ENCODE assay signal across 18 cellular contexts in the genomic region with DNA sequence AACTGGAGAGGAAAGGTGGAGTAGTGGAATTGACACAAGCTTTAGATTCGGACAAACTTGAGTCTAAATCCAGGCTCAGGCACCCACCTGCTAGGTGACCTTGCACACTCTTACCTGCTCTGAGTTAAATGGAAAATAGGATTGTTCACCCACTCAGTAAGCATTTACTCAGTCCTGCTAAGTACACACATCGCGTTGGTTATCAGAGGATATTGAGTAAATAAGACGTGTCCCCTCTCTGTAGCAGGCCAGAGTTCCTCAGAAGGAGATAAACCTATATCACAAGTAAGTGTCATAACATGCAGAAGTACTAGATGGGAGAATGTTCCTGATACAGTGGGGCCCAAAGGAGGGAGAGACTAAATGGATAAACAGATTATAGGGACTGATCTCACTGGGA.
DNase-seq lines count a peak whose midpoint lies in the region; ATAC-seq and TF ChIP-seq lines count a peak whose summit lies in the region.
"Had no signal": no experiment of that assay in that cellular context is flagged by ENCODE, and none has a peak within 500 bp of the region (broad histone marks: within the 10 kb centered on the region; RNA-seq: fewer than 3 reads in every experiment).

No MANE protein-coding gene starts in this region.

- H3K9me2 ChIP-seq in SK-N-SH (no peaks in the 10 kb centered on the region), PC-9 (ENCODE audit: insufficient read depth) (no peaks in the 10 kb centered on the region)

- ATAC-seq in SK-N-SH treated with all-trans-retinoic acid at 6 μM for 48 hours, result no peak
- ATAC-seq in HG03469 (IDR thresholded peaks at IDR 0.05; ENCODE audit: unreplicated experiment), result no peak
- ATAC-seq: GM12878; stimulated activated naive CD8-positive, alpha-beta T cell treated with anti-CD3 and anti-CD28 coated beads, Interleukin-15, Interleukin-2, amounts not matched to agents 100 U/mL and 50 U/mL, for 24 hours had no signal

- H3K9ac ChIP-seq in SK-N-SH (no peak overlapping the region; the same call in 1 of the 2 replicates), fibroblast of lung (ENCODE audit: insufficient read depth, low read length) (no peak overlapping the region)
- H3K9ac ChIP-seq: parathyroid adenoma had no signal

- CTCF ChIA-PET in SK-N-SH (lab: Yijun Ruan, JAX), result interaction anchor here (1.3 to 1.6 kb wide), 2 partner anchors 105 to 299 kb away, joined by 5 to 6 read pairs; no protein-coding TSS in a partner anchor
- CTCF ChIA-PET in PC-9 (lab: Charles Lee), result interaction anchor here (0.7 kb wide), 1 partner anchor 289 kb away, joined by 3 read pairs; the partner anchor contains the start of gene RBPJ

- intact Hi-C loops in PC-9 (cut with micrococcal nuclease; ENCODE audit: unreplicated experiment) (no loop called here), transverse colon (cut with DNase I; ENCODE audit: low total_unique reads) (no loop called here), lower leg skin (cut with DNase I; ENCODE audit: low total_unique reads) (no loop called here)

- TF ChIP-seq CTCF in SK-N-SH (IDR thresholded peaks at IDR 0.05) (no peak), PC-9 (conservative IDR thresholded peaks at IDR 0.05) (no peak), fibroblast of lung (conservative IDR thresholded peaks at IDR 0.05 in 1 of 2, IDR thresholded peaks at IDR 0.05 in 1 of 2; ENCODE audit: low read depth in 1 of 2, low read length in 2 of 2) (no peak), transverse colon (IDR thresholded peaks at IDR 0.05) (no peak), lower leg skin (IDR thresholded peaks at IDR 0.05) (no peak)

- no peak for TF ChIP-seq EP300 in SK-N-SH (IDR thresholded peaks at IDR 0.05; ENCODE audit: borderline replicate concordance in 1 of 2, low read depth in 1 of 2, low read length in 1 of 2)
- TF ChIP-seq EP300 in transverse colon (IDR thresholded peaks at IDR 0.05; ENCODE audit: low read depth), result no peak

- H3K79me2 ChIP-seq in SK-N-SH (ENCODE audit: insufficient read depth) (no peaks in the 10 kb centered on the region), PC-9 (ENCODE audit: low read depth) (no peaks in the 10 kb centered on the region), fibroblast of lung (ENCODE audit: control insufficient read depth, insufficient read depth, low read length) (no peaks in the 10 kb centered on the region)
- H3K79me2 ChIP-seq: parathyroid adenoma had no signal

- no TSS peak for BruUV-seq in PC-9 (replicated peaks; lab: Mats Ljungman, UMichigan)

- no peak overlapping the region for H2AFZ ChIP-seq in SK-N-SH (ENCODE audit: low read depth)
- H2AFZ ChIP-seq in PC-9, result no peak overlapping the region
- H2AFZ ChIP-seq in fibroblast of lung (ENCODE audit: low read length), result no peak overlapping the region
- H2AFZ ChIP-seq: parathyroid adenoma had no signal

- 72% methylated on average over 4 of the region's 4 CpGs for WGBS in SK-N-SH (ENCODE audit: low lambda C conversion rate)
- 58 to 67% methylated on average over 4 of the region's 4 CpGs for WGBS in transverse colon (ENCODE audit: low coverage in 1 of 2), 2 donors
- 91 to 96% methylated on average over 4 of the region's 4 CpGs for WGBS in lower leg skin, 2 donors

- no peaks in the 10 kb centered on the region for H3F3A ChIP-seq in SK-N-SH (replicated peaks; ENCODE audit: insufficient read depth)
- peaks cover 5% of the 10 kb centered on the region; the same call in 1 of the 2 replicates for H3F3A ChIP-seq in PC-9 (ENCODE audit: insufficient read depth, low read depth)

- H3K4me3 ChIP-seq in SK-N-SH (ENCODE audit: low read depth in 2 of 2, low read length in 1 of 2) (no peak overlapping the region), PC-9 (no peak overlapping the region), fibroblast of lung (replicated peaks in 1 of 4; ENCODE audit: control extremely low read depth in 1 of 4, insufficient read depth in 1 of 4, low read depth in 3 of 4, low read length in 4 of 4) (no peak overlapping the region), transverse colon (no peak overlapping the region), lower leg skin (ENCODE audit: low read depth, poor library complexity, severe bottlenecking) (no peak overlapping the region)
- H3K4me3 ChIP-seq: GM12878 had no signal

- H3K4me2 ChIP-seq in SK-N-SH (peak overlapping the region; percentile 3; the same call in 1 of the 2 replicates), PC-9 (peak overlapping the region; percentile 23; the same call in 1 of the 2 replicates), fibroblast of lung (ENCODE audit: extremely low read depth, insufficient read depth, low read length) (no peak overlapping the region)

- peaks cover 0 to 6% of the 10 kb centered on the region in 2 experiments; a peak in 1 of 4 replicates for H3K4me1 ChIP-seq in SK-N-SH (ENCODE audit: control insufficient read depth in 1 of 2, insufficient read depth in 2 of 2, low read depth in 1 of 2, low read length in 1 of 2)
- H3K4me1 ChIP-seq in PC-9 (replicated peaks; ENCODE audit: insufficient read depth), result peaks cover 8% of the 10 kb centered on the region; the same call in 1 of the 2 replicates
- H3K4me1 ChIP-seq in fibroblast of lung (ENCODE audit: control insufficient read depth, extremely low read depth, insufficient read depth, low read length), result peaks cover 17% of the 10 kb centered on the region
- H3K4me1 ChIP-seq in transverse colon, result peaks cover 0 to 12% (median 3%) of the 10 kb centered on the region in 4 donors
- H3K4me1 ChIP-seq: parathyroid adenoma had no signal

- in situ Hi-C loops in transverse colon (cut with MboI; ENCODE audit: low pct_ligation_motif_present in 1 of 4, low pct_unique_long_range_greater_than_20kb in 1 of 4, low sequenced_read_pairs in 3 of 4), result no loop called here

- DNase-seq in SK-N-SH, result no peak
- DNase-seq in PC-9, result no peak
- DNase-seq in fibroblast of lung (ENCODE audit: low read depth in 2 of 2), result no peak
- no peak for DNase-seq in transverse colon
- DNase-seq in lower leg skin (ENCODE audit: low spot score in 2 of 2), result no peak
- DNase-seq in LoVo (ENCODE audit: low spot score), result no peak
- DNase-seq: activated CD4-positive, CD25-positive, alpha-beta regulatory T cell; activated T-cell treated with anti-CD3 and anti-CD28 coated beads, Interleukin-2, amount 50 U/mL, for 48 hours; GF-D8; hypothalamus; kidney; mammary epithelial cell; NCI-H526; stimulated activated naive CD8-positive, alpha-beta T cell treated with anti-CD3 and anti-CD28 coated beads, Interleukin-15, Interleukin-2, amounts not matched to agents 100 U/mL and 50 U/mL, for 24 hours had no signal

- H3K36me3 ChIP-seq in SK-N-SH (replicated peaks in 1 of 2; ENCODE audit: control insufficient read depth in 1 of 2, insufficient read depth in 2 of 2, low read length in 1 of 2), result no peaks in the 10 kb centered on the region
- no peaks in the 10 kb centered on the region for H3K36me3 ChIP-seq in PC-9 (ENCODE audit: low read depth)
- no peaks in the 10 kb centered on the region for H3K36me3 ChIP-seq in fibroblast of lung (ENCODE audit: control insufficient read depth, insufficient read depth, low read length)
- H3K36me3 ChIP-seq in transverse colon, result no peaks in the 10 kb centered on the region

- POLR2A ChIA-PET in SK-N-SH (lab: Yijun Ruan, JAX) (no interaction called here), PC-9 (lab: Charles Lee; ENCODE audit: unreplicated experiment) (no interaction called here)

- peak overlapping the region in 1 of 2 experiments; percentile 44; a peak in 1 of 4 replicates for H3K27ac ChIP-seq in SK-N-SH (ENCODE audit: low read depth in 2 of 2, low read length in 1 of 2)
- H3K27ac ChIP-seq in PC-9, result no peak overlapping the region
- H3K27ac ChIP-seq in fibroblast of lung (ENCODE audit: insufficient read depth, low read length), result peak overlapping the region; percentile 81
- H3K27ac ChIP-seq in transverse colon, result peak overlapping the region; percentile 37 to 62 (median 47)
- H3K27ac ChIP-seq: parathyroid adenoma had no signal

- no peaks in the 10 kb centered on the region for H3K27me3 ChIP-seq in SK-N-SH (ENCODE audit: insufficient read depth)
- H3K27me3 ChIP-seq in PC-9 (ENCODE audit: insufficient read depth, low read depth), result no peaks in the 10 kb centered on the region
- no peaks in the 10 kb centered on the region for H3K27me3 ChIP-seq in fibroblast of lung (ENCODE audit: control insufficient read depth, insufficient read depth, low read length)
- no peaks in the 10 kb centered on the region for H3K27me3 ChIP-seq in transverse colon

- TF ChIP-seq RAD21 in SK-N-SH (IDR thresholded peaks at IDR 0.05; ENCODE audit: low read length), result no peak

- no peaks in the 10 kb centered on the region for H4K20me1 ChIP-seq in SK-N-SH (ENCODE audit: insufficient read depth)
- H4K20me1 ChIP-seq in PC-9 (ENCODE audit: insufficient read depth), result no peaks in the 10 kb centered on the region
- H4K20me1 ChIP-seq in fibroblast of lung (ENCODE audit: control insufficient read depth, extremely low read depth, insufficient read depth, low read length), result no peaks in the 10 kb centered on the region

- no peak for TF ChIP-seq POLR2A in transverse colon (IDR thresholded peaks at IDR 0.05)
- no peak for TF ChIP-seq POLR2A in lower leg skin (IDR thresholded peaks at IDR 0.05)

- H3K9me3 ChIP-seq in SK-N-SH, result no peaks in the 10 kb centered on the region
- H3K9me3 ChIP-seq in PC-9 (ENCODE audit: insufficient read depth, low read depth), result no peaks in the 10 kb centered on the region
- H3K9me3 ChIP-seq in fibroblast of lung (ENCODE audit: control insufficient read depth, insufficient read depth, low read depth, low read length), result no peaks in the 10 kb centered on the region
- no peaks in the 10 kb centered on the region for H3K9me3 ChIP-seq in transverse colon

TF ChIP-seq in SK-N-SH, 30 proteins besides CTCF, POLR2A, EP300 and RAD21 (continues in another document):
- TF ChIP-seq, protein P1, sequence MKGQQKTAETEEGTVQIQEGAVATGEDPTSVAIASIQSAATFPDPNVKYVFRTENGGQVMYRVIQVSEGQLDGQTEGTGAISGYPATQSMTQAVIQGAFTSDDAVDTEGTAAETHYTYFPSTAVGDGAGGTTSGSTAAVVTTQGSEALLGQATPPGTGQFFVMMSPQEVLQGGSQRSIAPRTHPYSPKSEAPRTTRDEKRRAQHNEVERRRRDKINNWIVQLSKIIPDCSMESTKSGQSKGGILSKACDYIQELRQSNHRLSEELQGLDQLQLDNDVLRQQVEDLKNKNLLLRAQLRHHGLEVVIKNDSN (IDR thresholded peaks at IDR 0.05; ENCODE audit: borderline replicate concordance, low read depth), result no peak

TF ChIP-seq in SK-N-SH treated with all-trans-retinoic acid at 6 μM for 48 hours, 23 proteins besides CTCF, POLR2A, EP300 and RAD21 (continues in another document):
- TF ChIP-seq, protein P2, sequence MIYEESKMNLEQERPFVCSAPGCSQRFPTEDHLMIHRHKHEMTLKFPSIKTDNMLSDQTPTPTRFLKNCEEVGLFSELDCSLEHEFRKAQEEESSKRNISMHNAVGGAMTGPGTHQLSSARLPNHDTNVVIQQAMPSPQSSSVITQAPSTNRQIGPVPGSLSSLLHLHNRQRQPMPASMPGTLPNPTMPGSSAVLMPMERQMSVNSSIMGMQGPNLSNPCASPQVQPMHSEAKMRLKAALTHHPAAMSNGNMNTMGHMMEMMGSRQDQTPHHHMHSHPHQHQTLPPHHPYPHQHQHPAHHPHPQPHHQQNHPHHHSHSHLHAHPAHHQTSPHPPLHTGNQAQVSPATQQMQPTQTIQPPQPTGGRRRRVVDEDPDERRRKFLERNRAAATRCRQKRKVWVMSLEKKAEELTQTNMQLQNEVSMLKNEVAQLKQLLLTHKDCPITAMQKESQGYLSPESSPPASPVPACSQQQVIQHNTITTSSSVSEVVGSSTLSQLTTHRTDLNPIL (CRISPR knock-in tag; IDR thresholded peaks at IDR 0.05; ENCODE audit: low read depth), result no peak
- TF ChIP-seq RARB (CRISPR knock-in tag; IDR thresholded peaks at IDR 0.05), result no peak
